Comparison of ENCODE assay signal across 9 cellular contexts in genomic region chr1:110053557-110054428, GRCh38.
DNase-seq lines count a peak whose midpoint lies in the region; ATAC-seq and TF ChIP-seq lines count a peak whose summit lies in the region.
"Had no signal": no experiment of that assay in that cellular context is flagged by ENCODE, and none has a peak within 500 bp of the region (broad histone marks: within the 10 kb centered on the region; RNA-seq: fewer than 3 reads in every experiment).

No MANE protein-coding gene starts in this region.

- H3K9ac ChIP-seq in DND-41 (ENCODE audit: low read depth, low read length): no peak overlapping the region

- no peaks in the 10 kb centered on the region for H3K4me1 ChIP-seq in DND-41 (ENCODE audit: insufficient read depth, low read length)

- H3K4me3 ChIP-seq in DND-41 (ENCODE audit: low read depth in 1 of 2, low read length in 2 of 2): no peak overlapping the region
- no peak overlapping the region for H3K4me3 ChIP-seq in HL-60 (replicated peaks; ENCODE audit: insufficient read depth, low read length)
- H3K4me3 ChIP-seq: SK-N-MC had no signal

- H3K27ac ChIP-seq in DND-41 (ENCODE audit: low read length) (no peak overlapping the region), HL-60 (replicated peaks) (no peak overlapping the region)
- H3K27ac ChIP-seq: SK-N-MC had no signal

- no peak overlapping the region for H2AFZ ChIP-seq in DND-41 (ENCODE audit: low read depth, low read length)

- no peaks in the 10 kb centered on the region for H3K9me3 ChIP-seq in DND-41 (ENCODE audit: insufficient read depth, low read length, severe bottlenecking)

- ATAC-seq in DND-41 (ENCODE audit: insufficient read depth, low read depth) (peak; percentile 85), HG03097 (IDR thresholded peaks at IDR 0.05; ENCODE audit: low FRiP score, unreplicated experiment) (no peak), HG03196 (IDR thresholded peaks at IDR 0.05; ENCODE audit: unreplicated experiment) (no peak)

- H3K27me3 ChIP-seq in DND-41 (ENCODE audit: insufficient read depth, low read length, poor library complexity): no peaks in the 10 kb centered on the region
- H3K27me3 ChIP-seq in HL-60 (ENCODE audit: insufficient read depth, poor library complexity, severe bottlenecking): no peaks in the 10 kb centered on the region

- peaks cover 18% of the 10 kb centered on the region for H4K20me1 ChIP-seq in DND-41 (ENCODE audit: insufficient read depth, low read length)

- DNase-seq in DND-41 (peak; percentile 60), HL-60 (ENCODE audit: low read depth in 1 of 2, low spot score in 1 of 2) (peak in 1 of 2 experiments; percentile 51), T-helper 9 cell (peak; percentile 68), anterior cingulate cortex (lab: John Stamatoyannopoulos, UW) (peak in 52 of 58 donors; percentile 1 to 84 (median 32)), iPS-NIHi11 (ENCODE audit: low spot score) (peak; percentile 85)
- DNase-seq in stimulated activated CD4-positive, alpha-beta T cell treated with anti-CD3 and anti-CD28 coated beads, Interleukin-1b, Interleukin-23, amount 100 ng/mL, for 1 hour (ENCODE audit: low read depth in 2 of 2): peak; percentile 29 to 63

- no peaks in the 10 kb centered on the region for H3K79me2 ChIP-seq in DND-41 (ENCODE audit: insufficient read depth, low read length)

- TF ChIP-seq CTCF in DND-41 (IDR thresholded peaks at IDR 0.05; ENCODE audit: borderline replicate concordance, extremely low read depth, low read length, poor library complexity, severe bottlenecking) (peak; percentile 97), HL-60 (IDR thresholded peaks at IDR 0.05; ENCODE audit: insufficient read depth, low read length) (peak; percentile 99)

- H3K4me2 ChIP-seq in DND-41 (ENCODE audit: insufficient read depth, low read length): no peak overlapping the region

- H3K36me3 ChIP-seq in DND-41 (ENCODE audit: insufficient read depth, low read length): peaks cover 94% of the 10 kb centered on the region
